Comparison of ENCODE assay signal across 23 cellular contexts in genomic region chr4:105025263-105026017, GRCh38.
DNase-seq lines count a peak whose midpoint lies in the region; ATAC-seq, FAIRE-seq and TF ChIP-seq lines count a peak whose summit lies in the region.
"Had no signal": no experiment of that assay in that cellular context is flagged by ENCODE, and none has a peak within 500 bp of the region (broad histone marks: within the 10 kb centered on the region; RNA-seq: fewer than 3 reads in every experiment).

No MANE protein-coding gene starts in this region.

- H3K27ac ChIP-seq in H9 (ENCODE audit: insufficient read length, low read depth, low read length) (no peak overlapping the region), mesenchymal stem cell (ENCODE audit: low read length, poor library complexity, severe bottlenecking) (no peak overlapping the region)
- H3K27ac ChIP-seq: A549, BLaER1, HL-60 had no signal

- H2BK12ac ChIP-seq in H9 (ENCODE audit: insufficient read length, low read depth, low read length) (no peak overlapping the region), mesenchymal stem cell (ENCODE audit: low read length in 2 of 2) (no peak overlapping the region)

- H2BK120ac ChIP-seq in H9 (ENCODE audit: low read depth, low read length, poor library complexity, severe bottlenecking) (no peak overlapping the region), mesenchymal stem cell (ENCODE audit: low read depth, low read length) (no peak overlapping the region)

- no peak for FAIRE-seq in bronchial epithelial cell (lab: Jason Lieb, UNC)
- FAIRE-seq: A549, GM12891 had no signal

- H3K79me2 ChIP-seq in H9 (ENCODE audit: insufficient read depth, low read length), result no peaks in the 10 kb centered on the region

- H4K91ac ChIP-seq in H9 (ENCODE audit: insufficient read length, low read depth, low read length) (no peak overlapping the region), mesenchymal stem cell (ENCODE audit: low read length) (peak overlapping the region; percentile 39)

- H3K9me3 Mint-ChIP-seq in H9, result peaks cover 0 to 4% of the 10 kb centered on the region in 2 experiments; a peak in 1 of 5 replicates
- H3K9me3 Mint-ChIP-seq in activated T-cell treated with anti-CD3 and anti-CD28 coated beads, Interleukin-2, amount 50 U/mL, for 4 hours, result peaks cover 11% of the 10 kb centered on the region

- H4K20me1 ChIP-seq in H9 (ENCODE audit: control insufficient read depth, insufficient read depth, insufficient read length), result no peaks in the 10 kb centered on the region
- H4K20me1 ChIP-seq: BLaER1 had no signal

- H3K9ac ChIP-seq in H9 (ENCODE audit: extremely low read depth, insufficient read length, low read length) (no peak overlapping the region), mesenchymal stem cell (ENCODE audit: low read length) (no peak overlapping the region)
- H3K9ac ChIP-seq: BLaER1 had no signal

- H3K4ac ChIP-seq in H9 (ENCODE audit: low read depth, low read length) (no peak overlapping the region), mesenchymal stem cell (ENCODE audit: low read depth in 1 of 2, low read length in 2 of 2) (no peak overlapping the region)

- H3K36me3 ChIP-seq in BE2C (no peaks in the 10 kb centered on the region), bronchial epithelial cell (ENCODE audit: control insufficient read depth, insufficient read depth, low read length) (no peaks in the 10 kb centered on the region), mesenchymal stem cell (ENCODE audit: control insufficient read depth in 1 of 2, insufficient read depth in 2 of 2, low read depth in 1 of 2, low read length in 2 of 2) (no peaks in the 10 kb centered on the region)
- H3K36me3 ChIP-seq: BLaER1 had no signal

- H3K27ac Mint-ChIP-seq in H9, result no peak overlapping the region; a peak in 1 of 7 replicates
- H3K27ac Mint-ChIP-seq: CD4-positive, alpha-beta memory T cell had no signal

- no peak overlapping the region for H4K5ac ChIP-seq in H9 (ENCODE audit: insufficient read length, low read depth, low read length)

- H3K9me3 ChIP-seq in BE2C (peaks cover 3% of the 10 kb centered on the region; the same call in 1 of the 2 replicates), H9 (ENCODE audit: control insufficient read depth, low read depth, low read length) (no peaks in the 10 kb centered on the region), mesenchymal stem cell (ENCODE audit: control insufficient read depth, low read length) (peaks cover 12% of the 10 kb centered on the region)
- H3K9me3 ChIP-seq: A549, BLaER1 had no signal

- ATAC-seq in HG03439 (IDR thresholded peaks at IDR 0.05; ENCODE audit: unreplicated experiment), result no peak
- ATAC-seq in activated T-cell treated with anti-CD3 and anti-CD28 coated beads, Interleukin-2, amount 50 U/mL, for 4 hours, result no peak
- ATAC-seq: A549 had no signal

- no peak overlapping the region for H3T11ph ChIP-seq in H9 (ENCODE audit: low read length)

- H3K27me3 Mint-ChIP-seq in H9 (ENCODE audit: low read depth), result no peaks in the 10 kb centered on the region; the same call in 1 of the 2 replicates
- H3K27me3 Mint-ChIP-seq in activated T-cell treated with anti-CD3 and anti-CD28 coated beads, Interleukin-2, amount 50 U/mL, for 4 hours (ENCODE audit: low read depth), result no peaks in the 10 kb centered on the region
- H3K27me3 Mint-ChIP-seq: CD4-positive, alpha-beta memory T cell had no signal

- no peak overlapping the region for H3K23ac ChIP-seq in H9 (ENCODE audit: insufficient read length, low read depth, low read length)
- no peak overlapping the region for H3K23ac ChIP-seq in mesenchymal stem cell (ENCODE audit: low read length in 2 of 2)

- H3K14ac ChIP-seq in H9 (ENCODE audit: insufficient read depth, low read length), result no peak overlapping the region
- H3K14ac ChIP-seq in mesenchymal stem cell (ENCODE audit: low read length in 2 of 2), result no peak overlapping the region

- H3K4me1 ChIP-seq in BE2C, result no peaks in the 10 kb centered on the region
- H3K4me1 ChIP-seq in H9 (ENCODE audit: insufficient read depth, low read length), result no peaks in the 10 kb centered on the region
- no peaks in the 10 kb centered on the region for H3K4me1 ChIP-seq in mesenchymal stem cell (ENCODE audit: control insufficient read depth, insufficient read depth, low read depth, low read length)
- H3K4me1 ChIP-seq: A549 had no signal

- WGBS in H9 (ENCODE audit: extremely low coverage, insufficient read length, low lambda C conversion rate), result no CpG with 5 or more reads among the region's 2 CpGs
- 63% methylated on average over 2 of the region's 2 CpGs for WGBS in mesenchymal stem cell

- no peak overlapping the region for H2BK5ac ChIP-seq in H9 (ENCODE audit: insufficient read length, low read length)
- no peak overlapping the region for H2BK5ac ChIP-seq in mesenchymal stem cell (ENCODE audit: low read depth, low read length, poor library complexity, severe bottlenecking)

- H3K79me1 ChIP-seq in H9 (ENCODE audit: insufficient read depth, low read depth, low read length, poor library complexity, severe bottlenecking), result no peaks in the 10 kb centered on the region
- no peaks in the 10 kb centered on the region for H3K79me1 ChIP-seq in mesenchymal stem cell (replicated peaks; ENCODE audit: low read length, poor library complexity, severe bottlenecking)

- no peak overlapping the region for H2BK20ac ChIP-seq in H9 (ENCODE audit: low read depth, low read length, poor library complexity, severe bottlenecking)

- H2AFZ ChIP-seq in H9 (ENCODE audit: low read length), result no peak overlapping the region
- H2AFZ ChIP-seq in mesenchymal stem cell (ENCODE audit: low read depth, low read length), result no peak overlapping the region

- H3K36me3 Mint-ChIP-seq in H9 (ENCODE audit: insufficient read depth in 1 of 3, low read depth in 3 of 3), result peaks cover 0 to 7% (median 0%) of the 10 kb centered on the region in 3 experiments; a peak in 2 of 7 replicates
- H3K36me3 Mint-ChIP-seq in activated T-cell treated with anti-CD3 and anti-CD28 coated beads, Interleukin-2, amount 50 U/mL, for 4 hours (ENCODE audit: insufficient read depth), result no peaks in the 10 kb centered on the region
- H3K36me3 Mint-ChIP-seq: CD4-positive, alpha-beta memory T cell had no signal

- H3K4me3 Mint-ChIP-seq in H9, result no peak overlapping the region
- H3K4me3 Mint-ChIP-seq in activated T-cell treated with anti-CD3 and anti-CD28 coated beads, Interleukin-2, amount 50 U/mL, for 4 hours, result no peak overlapping the region
- H3K4me3 Mint-ChIP-seq: CD4-positive, alpha-beta memory T cell had no signal

- H3K4me1 Mint-ChIP-seq in H9, result no peaks in the 10 kb centered on the region
- no peaks in the 10 kb centered on the region for H3K4me1 Mint-ChIP-seq in activated T-cell treated with anti-CD3 and anti-CD28 coated beads, Interleukin-2, amount 50 U/mL, for 4 hours (ENCODE audit: low read depth)
- H3K4me1 Mint-ChIP-seq: CD4-positive, alpha-beta memory T cell had no signal

- DNase-seq in BE2C, result no peak
- peak; percentile 40 for DNase-seq in H9
- peak; percentile 4 for DNase-seq in bronchial epithelial cell (ENCODE audit: low read depth)
- no peak for DNase-seq in mesenchymal stem cell
- no peak for DNase-seq in activated CD4-positive, CD25-positive, alpha-beta regulatory T cell (lab: John Stamatoyannopoulos, UW)
- no peak for DNase-seq in activated T-cell treated with anti-CD3 and anti-CD28 coated beads, Interleukin-2, amount 50 U/mL, for 4 hours
- DNase-seq: CD4-positive, alpha-beta memory T cell; DMS153; GF-D8; H7; IMR-90; NCI-H1105 treated with DMSO at 0.1 percent for 48 hours; NCI-H1694 treated with DMSO at 0.1 percent for 48 hours; NCI-H510A; NCI-H748 treated with DMSO at 0.1 percent for 48 hours; NK-92 treated with Interleukin-12 subunit alpha and Interleukin-12 subunit beta, amount 100 ng/mL, for 24 hours; OCI-M1; SHP77 treated with DMSO at 0.1 percent for 48 hours had no signal

- no peak overlapping the region for H2AK5ac ChIP-seq in H9 (ENCODE audit: insufficient read length, low read length)
- H2AK5ac ChIP-seq in mesenchymal stem cell (ENCODE audit: low read length, severe bottlenecking), result no peak overlapping the region

- H2BK15ac ChIP-seq in H9 (ENCODE audit: low read depth, low read length) (no peak overlapping the region), mesenchymal stem cell (ENCODE audit: low read depth, poor library complexity, severe bottlenecking) (no peak overlapping the region)

- H3K56ac ChIP-seq in H9 (ENCODE audit: insufficient read length, low read depth, low read length), result no peak overlapping the region

- H4K8ac ChIP-seq in H9 (replicated peaks; ENCODE audit: insufficient read length, low read depth, low read length), result no peak overlapping the region
- H4K8ac ChIP-seq in mesenchymal stem cell (ENCODE audit: low read length), result no peak overlapping the region

- TF ChIP-seq CTCF in BE2C (IDR thresholded peaks at IDR 0.05; ENCODE audit: low read depth, low read length), result 0 out of 2 replicates have a peak, but pooled peaks have one; percentile 5
- TF ChIP-seq CTCF in H9 (conservative IDR thresholded peaks at IDR 0.05), result no peak; the same call in 2 of the 3 replicates
- no peak for TF ChIP-seq CTCF in bronchial epithelial cell (IDR thresholded peaks at IDR 0.05; ENCODE audit: insufficient read depth, low read length, severe bottlenecking)

- H3K4me2 ChIP-seq in H9 (ENCODE audit: insufficient read depth, insufficient read length, low read length) (no peak overlapping the region), mesenchymal stem cell (ENCODE audit: low read length, poor library complexity, severe bottlenecking) (no peak overlapping the region)
- H3K4me2 ChIP-seq: A549, BLaER1 had no signal

- H3K18ac ChIP-seq in H9 (ENCODE audit: insufficient read length, low read depth, low read length) (no peak overlapping the region), mesenchymal stem cell (ENCODE audit: low read depth in 1 of 2, low read length in 2 of 2) (no peak overlapping the region)

- H3K27me3 ChIP-seq in BE2C (no peaks in the 10 kb centered on the region), H9 (ENCODE audit: insufficient read depth, low read length) (no peaks in the 10 kb centered on the region), bronchial epithelial cell (ENCODE audit: control insufficient read depth, insufficient read depth, low read length) (no peaks in the 10 kb centered on the region), mesenchymal stem cell (ENCODE audit: control insufficient read depth in 1 of 2, insufficient read depth in 1 of 2, low read length in 2 of 2) (no peaks in the 10 kb centered on the region)
- H3K27me3 ChIP-seq: BLaER1 had no signal

- no peaks in the 10 kb centered on the region for H3K23me2 ChIP-seq in H9 (ENCODE audit: insufficient read length, low read depth, low read length, poor library complexity, severe bottlenecking)

- H3K4me3 ChIP-seq in BE2C (ENCODE audit: low read depth, low read length) (no peak overlapping the region), bronchial epithelial cell (ENCODE audit: low read depth, low read length) (no peak overlapping the region), mesenchymal stem cell (ENCODE audit: insufficient read depth in 1 of 2, low read depth in 1 of 2, low read length in 2 of 2) (no peak overlapping the region)
- H3K4me3 ChIP-seq: A549, BLaER1 had no signal

Comparison
In these comparisons a context has a peak if more than half of its experiments do, and no peak if none do; other contexts are left out.
1. DNase-seq: peak in H9 (single experiment) and bronchial epithelial cell (single experiment); none in BE2C (single experiment), mesenchymal stem cell (single experiment), activated CD4-positive, CD25-positive, alpha-beta regulatory T cell (0 of 4) and activated T-cell treated with anti-CD3 and anti-CD28 coated beads, Interleukin-2, amount 50 U/mL, for 4 hours (single experiment).